Comparison of ENCODE assay signal across 34 cellular contexts in genomic region chr6:154561750-154562149, GRCh38. TPM values are rescaled to one million over a fixed set of nuclear protein-coding genes. Genes with fewer than 3 reads are reported as not detected.
"Had no signal": no experiment of that assay in that cellular context is flagged by ENCODE, and none has a peak within 500 bp of the region (broad histone marks: within the 10 kb centered on the region; RNA-seq: fewer than 3 reads in every experiment).

No MANE protein-coding gene starts in this region.

- H3K27me3 ChIP-seq: adrenal gland, ascending aorta, body of pancreas, brain microvascular endothelial cell, breast epithelium, cardiac muscle cell had no signal

- H3K4me3 ChIP-seq: adrenal gland, ascending aorta, body of pancreas, breast epithelium, cardiac muscle cell had no signal

- H3K4me1 ChIP-seq: adrenal gland, ascending aorta, body of pancreas, breast epithelium had no signal

- FAIRE-seq: astrocyte, bronchial epithelial cell had no signal

- H3K27ac ChIP-seq: adrenal gland, ascending aorta, body of pancreas, brain microvascular endothelial cell, breast epithelium, cardiac muscle cell had no signal

- H3K9me3 ChIP-seq: adrenal gland, ascending aorta, body of pancreas, breast epithelium had no signal

- DNase-seq: activated effector memory CD4-positive, alpha-beta T cell treated with anti-CD3 and anti-CD28 coated beads, Interleukin-2, amount 50 U/mL, for 16 hours; activated effector memory CD4-positive, alpha-beta T cell treated with Interleukin-2 at 50 U/mL for 16 hours; activated gamma-delta T cell; activated gamma-delta T cell treated with Interleukin-2 at 50 U/mL for 16 hours; activated naive CD4-positive, alpha-beta T cell; activated naive CD4-positive, alpha-beta T cell treated with anti-CD3 and anti-CD28 coated beads for 36 hours; activated naive CD4-positive, alpha-beta T cell treated with anti-CD3 and anti-CD28 coated beads, Interleukin-2, amount 10 ng/mL, durations not matched to agents 7 days and 5 days; activated naive CD4-positive, alpha-beta T cell treated with anti-CD3 and anti-CD28 coated beads, Interleukin-2, amount 50 U/mL, for 16 hours; activated naive CD4-positive, alpha-beta T cell treated with Interleukin-2 at 50 U/mL for 16 hours; activated naive CD8-positive, alpha-beta T cell treated with anti-CD3 and anti-CD28 coated beads for 36 hours; activated naive CD8-positive, alpha-beta T cell treated with anti-CD3 and anti-CD28 coated beads, Interleukin-2, amount 10 ng/mL, durations not matched to agents 7 days and 5 days; activated naive CD8-positive, alpha-beta T cell treated with anti-CD3 and anti-CD28 coated beads, Interleukin-2, amount 50 U/mL, for 24 hours; activated T-cell treated with anti-CD3 and anti-CD28 coated beads, Interleukin-2, amount 50 U/mL, for 24 hours; activated T-cell treated with anti-CD3 and anti-CD28 coated beads, Interleukin-2, amount 50 U/mL, for 4 hours; activated T-cell treated with anti-CD3 and anti-CD28 coated beads, Interleukin-2, amount 50 U/mL, for 48 hours; activated T-cell treated with anti-CD3 and anti-CD28 coated beads, Interleukin-2, amount 50 U/mL, for 72 hours; adrenal gland; amniotic stem cell; amygdala; anterior cingulate cortex; aorta; body of pancreas; brain microvascular endothelial cell; caudate nucleus; central memory CD4-positive, alpha-beta T cell; cerebellar nuclear complex had no signal

- H3K36me3 ChIP-seq: adrenal gland, ascending aorta, brain microvascular endothelial cell, breast epithelium, cardiac muscle cell had no signal

- ATAC-seq: activated naive CD4-positive, alpha-beta T cell treated with anti-CD3 and anti-CD28 coated beads, Interleukin-2, amount 50 U/mL, for 72 hours; activated naive CD8-positive, alpha-beta T cell treated with anti-CD3 and anti-CD28 coated beads, Interleukin-2, amount 50 U/mL, for 24 hours; activated T-cell treated with anti-CD3 and anti-CD28 coated beads, Interleukin-2, amount 50 U/mL, for 4 hours; activated T-cell treated with anti-CD3 and anti-CD28 coated beads, Interleukin-2, amount 50 U/mL, for 72 hours; activated T-helper 17 cell treated with anti-CD3 and anti-CD28 coated beads, Interleukin-2, amount 50 U/mL, for 72 hours; body of pancreas had no signal

RNA-seq across cellular contexts. Expression of gene CNKSR3, which starts 51.3 kb away (rescaled TPM):
- total RNA-seq: activated naive CD8-positive, alpha-beta T cell treated with anti-CD3 and anti-CD28 coated beads, Interleukin-2, amount 10 ng/mL, durations not matched to agents 7 days and 5 days; activated T-helper 1 cell treated with anti-CD3 and anti-CD28 coated beads, Interleukin-12 subunit alpha, Interleukin-12 subunit beta, Interleukin-2, Interleukin-4 antibody, amounts not matched to agents 30 ng/mL and 10 ng/mL and 1 ng/mL, durations not matched to agents 14 hours and 24 hours and 36 hours had no signal
